ENCODE assay signal across 8 cellular contexts in the genomic region with DNA sequence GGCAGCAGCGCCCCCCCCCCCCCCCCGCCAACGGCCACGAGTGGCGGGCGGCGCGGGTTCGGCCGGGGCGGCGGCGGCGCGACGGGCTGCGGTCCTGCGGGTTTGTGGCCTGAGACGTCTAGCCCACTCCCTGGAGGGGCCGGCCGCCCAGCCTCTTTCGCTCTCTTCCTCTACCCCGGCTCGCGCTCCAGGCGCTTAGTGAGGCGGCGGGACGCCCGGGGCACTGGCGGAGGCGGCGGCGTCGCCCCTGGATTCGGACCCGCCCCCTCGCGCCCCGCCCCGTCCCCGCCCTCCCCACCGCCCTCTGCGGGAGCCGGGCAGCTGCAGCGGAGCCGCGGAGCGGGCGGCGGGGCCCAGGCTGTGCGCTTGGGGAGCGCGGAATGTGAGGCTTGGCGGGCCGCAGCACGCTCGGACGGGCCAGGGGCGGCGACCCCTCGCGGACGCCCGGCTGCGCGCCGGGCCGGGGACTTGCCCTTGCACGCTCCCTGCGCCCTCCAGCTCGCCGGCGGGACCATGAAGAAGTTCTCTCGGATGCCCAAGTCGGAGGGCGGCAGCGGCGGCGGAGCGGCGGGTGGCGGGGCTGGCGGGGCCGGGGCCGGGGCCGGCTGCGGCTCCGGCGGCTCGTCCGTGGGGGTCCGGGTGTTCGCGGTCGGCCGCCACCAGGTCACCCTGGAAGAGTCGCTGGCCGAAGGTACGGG. TPM values are rescaled to one million over a fixed set of nuclear protein-coding genes. Genes with fewer than 3 reads are reported as not detected.
DNase-seq lines count a peak whose midpoint lies in the region; ATAC-seq and TF ChIP-seq lines count a peak whose summit lies in the region.

A gene (plus strand): TSS at position 320 of the 698 bp plus-strand sequence. CDS start 194 bp downstream, at position 514.

- DNase-seq in NCI-H748 (lab: John Stamatoyannopoulos, UW; ENCODE audit: unreplicated experiment), result peak; percentile 78
- DNase-seq in NCI-H748 treated with DMSO at 0.1 percent for 48 hours (lab: John Stamatoyannopoulos, UW), result no peak
- peak; percentile 81 for DNase-seq in NCI-H146 (lab: John Stamatoyannopoulos, UW)
- DNase-seq in WTC11 (ENCODE audit: low spot score), result peak; percentile 82
- DNase-seq in caudate nucleus (lab: John Stamatoyannopoulos, UW), result peak in 58 of 61 donors; percentile 25 to 94 (median 80)
- peak; percentile 94 for DNase-seq in islet precursor cell
- DNase-seq in stimulated activated CD4-positive, alpha-beta T cell treated with anti-CD3 and anti-CD28 coated beads, Interleukin-12 subunit alpha, Interleukin-12 subunit beta, amount 100 ng/mL, for 48 hours (ENCODE audit: low read depth in 2 of 3, low spot score in 1 of 3), result peak; percentile 53 to 75 (median 57)

- no peak for TF ChIP-seq CTCF in WTC11 (IDR thresholded peaks at IDR 0.05)

- H3K36me3 Mint-ChIP-seq in WTC11, result no peaks in the 10 kb centered on the region

- peak within 1 kb of the TSS; percentile 99 for H3K27ac Mint-ChIP-seq in WTC11

- H3K27me3 Mint-ChIP-seq in WTC11 (ENCODE audit: low read depth), result no peaks in the 10 kb centered on the region

- peak within 1 kb of the TSS; percentile 88 for H3K4me3 Mint-ChIP-seq in WTC11

- CTCF ChIA-PET in WTC11 (lab: Charles Lee), result interaction anchor here (0.6 to 1.2 kb wide), 5 partner anchors 172 to 1424 kb away, joined by 3 to 8 read pairs (median 3); no protein-coding TSS in a partner anchor

- H3K4me1 Mint-ChIP-seq in WTC11, result peaks cover 10% of the 10 kb centered on the region; the same call in 1 of the 2 replicates

- H3K27ac ChIP-seq in caudate nucleus (ENCODE audit: low read depth, low read length), result peak within 1 kb of the TSS; percentile 98

- peak; percentile 70 for ATAC-seq in HG02623 (IDR thresholded peaks at IDR 0.05; ENCODE audit: unreplicated experiment)
- ATAC-seq in WTC11, result peak; percentile 79

- H3K9me3 Mint-ChIP-seq in WTC11, result no peaks in the 10 kb centered on the region

- POLR2A ChIA-PET in WTC11 (lab: Charles Lee), result interaction anchor here (0.8 to 1.1 kb wide), 2 partner anchors 61 to 224 kb away, joined by 3 read pairs; no protein-coding TSS in a partner anchor

TF ChIP-seq in WTC11, 78 proteins besides CTCF, POLR2A, EP300 and RAD21:
- TF ChIP-seq, protein P1, sequence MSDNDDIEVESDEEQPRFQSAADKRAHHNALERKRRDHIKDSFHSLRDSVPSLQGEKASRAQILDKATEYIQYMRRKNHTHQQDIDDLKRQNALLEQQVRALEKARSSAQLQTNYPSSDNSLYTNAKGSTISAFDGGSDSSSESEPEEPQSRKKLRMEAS (CRISPR knock-in tag; IDR thresholded peaks at IDR 0.05), result peak; percentile 10; the same call in 1 of the 2 replicates
- TF ChIP-seq, protein P2, sequence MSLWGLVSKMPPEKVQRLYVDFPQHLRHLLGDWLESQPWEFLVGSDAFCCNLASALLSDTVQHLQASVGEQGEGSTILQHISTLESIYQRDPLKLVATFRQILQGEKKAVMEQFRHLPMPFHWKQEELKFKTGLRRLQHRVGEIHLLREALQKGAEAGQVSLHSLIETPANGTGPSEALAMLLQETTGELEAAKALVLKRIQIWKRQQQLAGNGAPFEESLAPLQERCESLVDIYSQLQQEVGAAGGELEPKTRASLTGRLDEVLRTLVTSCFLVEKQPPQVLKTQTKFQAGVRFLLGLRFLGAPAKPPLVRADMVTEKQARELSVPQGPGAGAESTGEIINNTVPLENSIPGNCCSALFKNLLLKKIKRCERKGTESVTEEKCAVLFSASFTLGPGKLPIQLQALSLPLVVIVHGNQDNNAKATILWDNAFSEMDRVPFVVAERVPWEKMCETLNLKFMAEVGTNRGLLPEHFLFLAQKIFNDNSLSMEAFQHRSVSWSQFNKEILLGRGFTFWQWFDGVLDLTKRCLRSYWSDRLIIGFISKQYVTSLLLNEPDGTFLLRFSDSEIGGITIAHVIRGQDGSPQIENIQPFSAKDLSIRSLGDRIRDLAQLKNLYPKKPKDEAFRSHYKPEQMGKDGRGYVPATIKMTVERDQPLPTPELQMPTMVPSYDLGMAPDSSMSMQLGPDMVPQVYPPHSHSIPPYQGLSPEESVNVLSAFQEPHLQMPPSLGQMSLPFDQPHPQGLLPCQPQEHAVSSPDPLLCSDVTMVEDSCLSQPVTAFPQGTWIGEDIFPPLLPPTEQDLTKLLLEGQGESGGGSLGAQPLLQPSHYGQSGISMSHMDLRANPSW (CRISPR knock-in tag; conservative IDR thresholded peaks at IDR 0.05; ENCODE audit: low read depth), result no peak
- TF ChIP-seq ZNF121 (CRISPR knock-in tag; IDR thresholded peaks at IDR 0.05) (peak; percentile 97), MYBL2 (CRISPR knock-in tag; IDR thresholded peaks at IDR 0.05) (peak; percentile 15; the same call in 1 of the 2 replicates), ETV6 (CRISPR knock-in tag; IDR thresholded peaks at IDR 0.05) (peak; percentile 48; the same call in 1 of the 2 replicates), ZNF423 (CRISPR knock-in tag; IDR thresholded peaks at IDR 0.05) (no peak), FOXP1 (CRISPR knock-in tag; IDR thresholded peaks at IDR 0.05; ENCODE audit: borderline replicate concordance) (peak; percentile 79; the same call in 1 of the 2 replicates), SP1 (CRISPR knock-in tag; conservative IDR thresholded peaks at IDR 0.05) (no peak; the same call in none of the 2 replicates), ZNF317 (CRISPR knock-in tag; IDR thresholded peaks at IDR 0.05; ENCODE audit: borderline replicate concordance, low read depth) (no peak), SMAD3 (CRISPR knock-in tag; IDR thresholded peaks at IDR 0.05; ENCODE audit: borderline replicate concordance) (no peak)
- TF ChIP-seq, protein P3, sequence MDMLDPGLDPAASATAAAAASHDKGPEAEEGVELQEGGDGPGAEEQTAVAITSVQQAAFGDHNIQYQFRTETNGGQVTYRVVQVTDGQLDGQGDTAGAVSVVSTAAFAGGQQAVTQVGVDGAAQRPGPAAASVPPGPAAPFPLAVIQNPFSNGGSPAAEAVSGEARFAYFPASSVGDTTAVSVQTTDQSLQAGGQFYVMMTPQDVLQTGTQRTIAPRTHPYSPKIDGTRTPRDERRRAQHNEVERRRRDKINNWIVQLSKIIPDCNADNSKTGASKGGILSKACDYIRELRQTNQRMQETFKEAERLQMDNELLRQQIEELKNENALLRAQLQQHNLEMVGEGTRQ (CRISPR knock-in tag; IDR thresholded peaks at IDR 0.05), result 0 out of 2 replicates have a peak, but pooled peaks have one; percentile 46
- TF ChIP-seq, protein P4, sequence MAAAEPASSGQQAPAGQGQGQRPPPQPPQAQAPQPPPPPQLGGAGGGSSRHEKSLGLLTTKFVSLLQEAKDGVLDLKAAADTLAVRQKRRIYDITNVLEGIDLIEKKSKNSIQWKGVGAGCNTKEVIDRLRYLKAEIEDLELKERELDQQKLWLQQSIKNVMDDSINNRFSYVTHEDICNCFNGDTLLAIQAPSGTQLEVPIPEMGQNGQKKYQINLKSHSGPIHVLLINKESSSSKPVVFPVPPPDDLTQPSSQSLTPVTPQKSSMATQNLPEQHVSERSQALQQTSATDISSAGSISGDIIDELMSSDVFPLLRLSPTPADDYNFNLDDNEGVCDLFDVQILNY (CRISPR knock-in tag; IDR thresholded peaks at IDR 0.05), result 0 out of 2 replicates have a peak, but pooled peaks have one; percentile 2
TF ChIP-seq in WTC11: peak in this region for 7.

RNA-seq across cellular contexts. Expression of the gene that starts here (rescaled TPM):
- 19.9 to 23.3 TPM (median 20.2 TPM) in 3 replicates for total RNA-seq in WTC11 (2021)
